ENCODE assay signal across 8 cellular contexts in the genomic region with DNA sequence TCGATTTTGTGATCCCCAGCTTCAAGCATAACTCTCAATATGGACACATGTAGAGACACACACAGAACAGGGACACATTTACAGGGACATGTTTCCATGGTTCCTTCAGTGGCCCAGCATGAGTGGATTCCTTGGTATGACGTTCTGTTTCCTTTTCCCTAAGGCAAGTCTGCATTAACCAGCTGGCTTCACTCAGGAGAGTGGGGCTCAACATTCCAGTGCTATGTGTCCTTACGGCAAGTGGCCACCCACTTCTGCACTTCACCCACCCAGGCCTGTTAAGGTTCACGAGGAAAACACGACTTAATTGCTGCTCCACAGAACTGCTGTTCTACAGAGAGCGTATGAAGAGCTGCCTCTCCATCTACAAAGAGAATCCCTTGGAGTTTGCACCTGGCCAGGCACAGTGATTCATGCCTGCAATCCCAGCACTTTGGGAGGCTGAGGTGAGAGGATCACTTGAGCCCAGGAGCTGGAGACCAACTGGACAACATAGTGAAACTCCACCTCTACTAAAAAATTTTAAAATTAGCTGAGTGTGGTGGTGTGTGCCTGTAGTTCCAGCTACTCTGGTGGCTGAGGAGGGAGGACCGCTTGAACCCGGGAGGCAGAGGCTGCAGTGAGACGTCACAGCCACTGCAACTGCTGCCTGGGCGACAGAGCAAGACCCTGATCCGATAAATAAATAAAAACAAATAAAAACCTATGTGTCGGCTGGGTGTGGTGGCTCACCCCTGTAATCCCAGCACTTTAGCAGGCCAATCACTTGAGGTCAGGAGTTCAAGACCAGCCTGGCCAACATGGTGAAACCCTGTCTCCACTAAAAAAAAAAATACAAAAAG. TPM values are rescaled to one million over a fixed set of nuclear protein-coding genes. Genes with fewer than 3 reads are reported as not detected.
DNase-seq lines count a peak whose midpoint lies in the region; ATAC-seq and TF ChIP-seq lines count a peak whose summit lies in the region.

No MANE protein-coding gene starts in this region.

- H3K4me3 Mint-ChIP-seq in IgD-negative memory B cell (peak overlapping the region in 3 of 4 donors; percentile 8 to 80 (median 55)), naive B cell (peak overlapping the region in 6 of 8 donors; percentile 32 to 72 (median 54))

- H3K4me3 ChIP-seq in BJ (ENCODE audit: low read depth, low read length) (no peak overlapping the region), mammary epithelial cell (replicated peaks in 1 of 3; ENCODE audit: insufficient read depth in 1 of 3, low read depth in 2 of 3, low read length in 3 of 3) (no peak overlapping the region)

- peaks cover 67 to 81% (median 76%) of the 10 kb centered on the region in 3 donors for H3K4me1 Mint-ChIP-seq in IgD-negative memory B cell
- peaks cover 68 to 100% (median 92%) of the 10 kb centered on the region in 3 donors for H3K4me1 Mint-ChIP-seq in naive B cell

- H3K27ac ChIP-seq in mammary epithelial cell (ENCODE audit: insufficient read depth, low read depth, low read length), result peak overlapping the region; percentile 4

- intact Hi-C loops in mammary epithelial cell (cut with micrococcal nuclease), result loop anchor here (5.0 kb wide), 1 partner anchor 33 kb away; the partner anchor contains the start of gene BRD4

- H2AFZ ChIP-seq in mammary epithelial cell (ENCODE audit: low read depth, low read length), result no peak overlapping the region

- H3K27me3 ChIP-seq in BJ (ENCODE audit: control insufficient read depth, insufficient read depth, low read length) (no peaks in the 10 kb centered on the region), mammary epithelial cell (ENCODE audit: insufficient read depth, low read length) (no peaks in the 10 kb centered on the region)

- WGBS in mammary epithelial cell (ENCODE audit: low coverage, missing lambda C conversion rate), result 61% methylated on average over 11 of the region's 12 CpGs

- in situ Hi-C loops in mammary epithelial cell (cut with MboI; ENCODE audit: low sequenced_read_pairs in 2 of 2), result no loop called here

- no peaks in the 10 kb centered on the region for H3K9me3 ChIP-seq in mammary epithelial cell (replicated peaks; ENCODE audit: insufficient read depth, low read length)

- H3K4me2 ChIP-seq in mammary epithelial cell (ENCODE audit: insufficient read depth, low read depth, low read length), result peak overlapping the region; percentile 11

- H3K79me2 ChIP-seq in mammary epithelial cell (ENCODE audit: insufficient read depth, low read length), result peaks cover 99% of the 10 kb centered on the region

- H3K27me3 Mint-ChIP-seq in IgD-negative memory B cell (no peaks in the 10 kb centered on the region), naive B cell (no peaks in the 10 kb centered on the region)

- no peak for TF ChIP-seq CTCF in BJ (IDR thresholded peaks at IDR 0.05; ENCODE audit: insufficient read depth, low read depth, low read length)
- no peak for TF ChIP-seq CTCF in mammary epithelial cell (conservative IDR thresholded peaks at IDR 0.05 in 1 of 2, IDR thresholded peaks at IDR 0.05 in 1 of 2; ENCODE audit: extremely low read depth in 1 of 2, insufficient read depth in 1 of 2, low read depth in 1 of 2, low read length in 2 of 2)

- POLR2A ChIA-PET in BJ (lab: Charles Lee), result no interaction called here

- BruUV-seq in mammary epithelial cell (replicated peaks; lab: Mats Ljungman, UMichigan), result no TSS peak

- CTCF ChIA-PET in BJ (lab: Yijun Ruan, JAX) (interaction anchor here (1.2 to 1.3 kb wide), 2 partner anchors 18 to 20 kb away, joined by 4 to 5 read pairs; no protein-coding TSS in a partner anchor), mammary epithelial cell (lab: Charles Lee; ENCODE audit: low non-redundant PET) (no interaction called here)

- H3K9me3 Mint-ChIP-seq in IgD-negative memory B cell, result no peaks in the 10 kb centered on the region
- no peaks in the 10 kb centered on the region for H3K9me3 Mint-ChIP-seq in naive B cell

- peaks cover 53% of the 10 kb centered on the region for H4K20me1 ChIP-seq in mammary epithelial cell (ENCODE audit: insufficient read depth, low read length)

- ATAC-seq in naive B cell (ENCODE audit: low read depth in 2 of 2), result no peak

- dilution Hi-C loops in mammary epithelial cell (cut with HindIII; ENCODE audit: low sequenced_read_pairs), result no loop called here

- H3K27ac Mint-ChIP-seq in IgD-negative memory B cell (peak overlapping the region; percentile 20 to 71 (median 24)), naive B cell (peak overlapping the region; percentile 49 to 84 (median 76))

- no peak overlapping the region for H3K9ac ChIP-seq in mammary epithelial cell (ENCODE audit: insufficient read depth, low read length)

- H3K36me3 ChIP-seq in BJ (ENCODE audit: control insufficient read depth, insufficient read depth, low read length), result 0 out of 2 replicates have a peak, but pooled peaks cover 1% of the 10 kb centered on the region
- H3K36me3 ChIP-seq in mammary epithelial cell (ENCODE audit: insufficient read depth, low read length), result peaks cover 5% of the 10 kb centered on the region

- peaks cover 46% of the 10 kb centered on the region for H3K4me1 ChIP-seq in mammary epithelial cell (ENCODE audit: insufficient read depth, low read length)

- DNase-seq in BJ (ENCODE audit: low read depth) (peak; percentile 88), mammary epithelial cell (no peak), naive B cell (no peak), activated gamma-delta T cell (lab: John Stamatoyannopoulos, UW) (no peak), SKM-1 (lab: John Stamatoyannopoulos, UW; ENCODE audit: unreplicated experiment) (no peak), NCI-H2227 treated with DMSO at 0.1 percent for 48 hours (lab: John Stamatoyannopoulos, UW) (no peak), NK-92 (lab: John Stamatoyannopoulos, UW; ENCODE audit: unreplicated experiment) (no peak)

- peaks cover 1% of the 10 kb centered on the region for H3K36me3 Mint-ChIP-seq in IgD-negative memory B cell
- peaks cover 0 to 7% of the 10 kb centered on the region in 2 donors for H3K36me3 Mint-ChIP-seq in naive B cell

RNA-seq across cellular contexts. Expression of gene BRD4, which starts 32.5 kb away (rescaled TPM):
- 6.1 and 9.5 TPM in 2 replicates for polyA plus RNA-seq in BJ (2011; rRNA removed)
- polyA minus RNA-seq in BJ (2011; rRNA and poly(A)+ RNA removed), result 23.6 and 37.3 TPM in 2 replicates
- 20.5 TPM for polyA plus RNA-seq in IgD-negative memory B cell
- 100 to 1,000 TPM in 1 of 2 donors, 10 to 100 TPM in 1; 22.2 to 113 TPM for total RNA-seq in mammary epithelial cell
- polyA plus RNA-seq in mammary epithelial cell, result 9.9 TPM
- polyA minus RNA-seq in mammary epithelial cell, result 166 TPM
- polyA plus RNA-seq in naive B cell (ENCODE audit: low read depth in 6 of 6), result 10 to 100 TPM; 13.5 to 51.9 (median 18.4) TPM
